12 cellular contexts compared by ENCODE assay signal in the genomic region with DNA sequence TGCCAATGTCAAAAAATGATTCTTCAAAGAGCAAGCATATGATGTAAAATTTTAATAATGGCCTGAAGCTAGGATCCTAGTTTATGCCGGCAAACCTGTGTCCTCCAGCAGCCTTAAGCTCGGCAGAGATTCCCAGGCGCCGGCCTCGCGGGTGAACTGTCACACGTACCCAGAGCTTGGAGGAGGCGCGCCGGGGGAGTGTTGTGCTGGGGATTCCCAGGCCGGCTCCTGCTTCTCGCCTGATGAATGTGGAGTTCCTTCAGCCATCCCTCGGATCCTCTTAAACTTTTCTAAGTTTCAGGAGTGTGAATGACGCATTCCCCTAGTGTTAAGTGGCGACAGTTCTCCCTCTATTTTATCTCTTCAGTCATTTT. TPM values are rescaled to one million over a fixed set of nuclear protein-coding genes. Genes with fewer than 3 reads are reported as not detected.
DNase-seq lines count a peak whose midpoint lies in the region; ATAC-seq and TF ChIP-seq lines count a peak whose summit lies in the region.
"Had no signal": no experiment of that assay in that cellular context is flagged by ENCODE, and none has a peak within 500 bp of the region (broad histone marks: within the 10 kb centered on the region; RNA-seq: fewer than 3 reads in every experiment).

No MANE protein-coding gene starts in this region.

- peaks cover 66% of the 10 kb centered on the region for H3K27me3 Mint-ChIP-seq in endodermal cell (ENCODE audit: insufficient read depth)

- H2BK5ac ChIP-seq in neuronal stem cell (ENCODE audit: low read length), result no peak overlapping the region

- peak overlapping the region; percentile 60; the same call in 1 of the 2 replicates for H3K27ac ChIP-seq in HEK293 (ENCODE audit: extremely low read depth, low read depth, low read length)
- no peak overlapping the region for H3K27ac ChIP-seq in endodermal cell (ENCODE audit: low read depth, low read length)
- no peak overlapping the region for H3K27ac ChIP-seq in neuronal stem cell (replicated peaks; ENCODE audit: low read length)
- H3K27ac ChIP-seq: RWPE1, tibial nerve had no signal

- no peak overlapping the region for H4K8ac ChIP-seq in neuronal stem cell (ENCODE audit: low read depth, low read length)

- peak overlapping the region; percentile 88 for H3K4me2 ChIP-seq in neuronal stem cell (ENCODE audit: insufficient read depth, low read length, poor library complexity, severe bottlenecking)

- 21 to 22% methylated on average over 6 to 15 of the region's 15 CpGs for WGBS in endodermal cell (ENCODE audit: insufficient coverage in 1 of 2, insufficient read length in 1 of 2), 2 experiments
- WGBS in neuronal stem cell (ENCODE audit: extremely low coverage in 2 of 2, insufficient read length in 2 of 2, insufficient replicate concordance in 1 of 2), 2 donors, result no CpG with 5 or more reads among the region's 15 CpGs

- no peaks in the 10 kb centered on the region for H3K79me1 ChIP-seq in neuronal stem cell (ENCODE audit: low read depth, low read length)

- H3K27ac Mint-ChIP-seq in endodermal cell, result peak overlapping the region; percentile 8

- H3K36me3 Mint-ChIP-seq in endodermal cell (ENCODE audit: low read depth), result no peaks in the 10 kb centered on the region

- H3K4me1 ChIP-seq in HEK293 (ENCODE audit: control insufficient read depth, insufficient read depth, low read length), result peaks cover 5% of the 10 kb centered on the region; the same call in 1 of the 2 replicates
- no peaks in the 10 kb centered on the region for H3K4me1 ChIP-seq in endodermal cell (ENCODE audit: control insufficient read depth, insufficient read depth, low read length)
- H3K4me1 ChIP-seq in neuronal stem cell (ENCODE audit: control insufficient read depth in 2 of 2, insufficient read depth in 1 of 2, low read depth in 1 of 2, low read length in 2 of 2), result peaks cover 3 to 16% of the 10 kb centered on the region in 2 donors

- no peak overlapping the region for H3K4ac ChIP-seq in neuronal stem cell (ENCODE audit: low read length)

- no peak overlapping the region for H2BK12ac ChIP-seq in neuronal stem cell (ENCODE audit: low read length)

- H3K9me3 Mint-ChIP-seq in endodermal cell, result no peaks in the 10 kb centered on the region

- peaks cover 5% of the 10 kb centered on the region for H3K4me1 Mint-ChIP-seq in endodermal cell

- H3K14ac ChIP-seq in neuronal stem cell (ENCODE audit: low read length), result no peak overlapping the region

- no peak overlapping the region for H3K18ac ChIP-seq in neuronal stem cell (ENCODE audit: low read length)

- H2AFZ ChIP-seq in neuronal stem cell (ENCODE audit: low read length), result peak overlapping the region; percentile 93

- H3K4me3 ChIP-seq in HEK293 (ENCODE audit: low read depth, low read length) (no peak overlapping the region), endodermal cell (ENCODE audit: low read length) (no peak overlapping the region), neuronal stem cell (ENCODE audit: low read length in 2 of 2) (peak overlapping the region in 1 of 2 donors; percentile 76)
- H3K4me3 ChIP-seq: lung had no signal

- no peak overlapping the region for H2BK15ac ChIP-seq in neuronal stem cell (ENCODE audit: low read length)

- no peak overlapping the region for H4K91ac ChIP-seq in neuronal stem cell (ENCODE audit: low read depth, low read length, poor library complexity)

- peak overlapping the region; percentile 62 for H3K4me3 Mint-ChIP-seq in endodermal cell

- peaks cover 55% of the 10 kb centered on the region for H3K27me3 ChIP-seq in endodermal cell (ENCODE audit: control insufficient read depth, insufficient read depth, low read length, poor library complexity, severe bottlenecking)
- peaks cover 5 to 56% (median 42%) of the 10 kb centered on the region in 3 experiments for H3K27me3 ChIP-seq in neuronal stem cell (ENCODE audit: control insufficient read depth in 3 of 3, insufficient read depth in 3 of 3, low read depth in 1 of 3, low read length in 3 of 3)

- ATAC-seq in HG03025 (IDR thresholded peaks at IDR 0.05; ENCODE audit: low FRiP score, unreplicated experiment), result no peak
- no peak for ATAC-seq in GM19324 (IDR thresholded peaks at IDR 0.05; ENCODE audit: low FRiP score, unreplicated experiment)

- H2BK120ac ChIP-seq in neuronal stem cell (ENCODE audit: low read depth, low read length), result no peak overlapping the region

- no peaks in the 10 kb centered on the region for H3K9me3 ChIP-seq in HEK293 (ENCODE audit: control insufficient read depth, insufficient read depth, low read depth, low read length)
- peaks cover 27% of the 10 kb centered on the region for H3K9me3 ChIP-seq in endodermal cell (ENCODE audit: control insufficient read depth, low read length)
- peaks cover 5 to 10% of the 10 kb centered on the region in 2 donors for H3K9me3 ChIP-seq in neuronal stem cell (replicated peaks in 1 of 2; ENCODE audit: control insufficient read depth in 2 of 2, insufficient read depth in 1 of 2, low read depth in 1 of 2, low read length in 2 of 2)

- CTCF ChIA-PET in HEK293 (lab: Yijun Ruan, JAX), result interaction anchor here (0.6 to 1.7 kb wide), 7 partner anchors 53 to 1216 kb away, joined by 3 to 8 read pairs (median 3); no protein-coding TSS in a partner anchor

- no peaks in the 10 kb centered on the region for H3K36me3 ChIP-seq in HEK293 (ENCODE audit: control insufficient read depth in 2 of 2, insufficient read depth in 1 of 2, low read length in 2 of 2)
- H3K36me3 ChIP-seq in endodermal cell (ENCODE audit: control insufficient read depth, insufficient read depth, low read length), result no peaks in the 10 kb centered on the region
- H3K36me3 ChIP-seq in neuronal stem cell (replicated peaks in 1 of 2; ENCODE audit: control insufficient read depth in 2 of 2, insufficient read depth in 2 of 2, low read length in 2 of 2), result no peaks in the 10 kb centered on the region
- H3K36me3 ChIP-seq: tibial nerve had no signal

- H3K9ac ChIP-seq in endodermal cell (ENCODE audit: extremely low read depth, low read length, poor library complexity, severe bottlenecking), result no peak overlapping the region
- H3K9ac ChIP-seq in neuronal stem cell (ENCODE audit: low read depth, low read length, poor library complexity), result no peak overlapping the region

- DNase-seq in activated CD8-positive, alpha-beta memory T cell treated with anti-CD3 and anti-CD28 coated beads for 24 hours, result peak; percentile 56
- DNase-seq in activated CD8-positive, alpha-beta memory T cell treated with anti-CD3 and anti-CD28 coated beads, Interleukin-2, amount 50 U/mL, for 4 hours, result no peak
- DNase-seq in endodermal cell, result peak; percentile 89
- DNase-seq in neuronal stem cell (ENCODE audit: low spot score), result no peak
- no peak for DNase-seq in NCI-H510A (lab: John Stamatoyannopoulos, UW)
- DNase-seq: GDM1 had no signal

- TF ChIP-seq CTCF in HEK293 (tag by site-specific recombination; IDR thresholded peaks at IDR 0.05) (no peak), endodermal cell (conservative IDR thresholded peaks at IDR 0.05) (no peak)

- no peak overlapping the region for H2AK5ac ChIP-seq in neuronal stem cell (ENCODE audit: low read depth, low read length)

- no peak overlapping the region for H3K23ac ChIP-seq in neuronal stem cell (ENCODE audit: low read depth, low read length, poor library complexity)

- POLR2A ChIA-PET in HEK293 (lab: Yijun Ruan, JAX), result interaction anchor here (1.4 kb wide), 1 partner anchor 19 kb away, joined by 10 read pairs; a partner anchor contains a TSS

TF ChIP-seq in HEK293, 187 proteins besides CTCF, POLR2A, EP300 and RAD21:
- no peak for TF ChIP-seq ZFP69B (tag by site-specific recombination; IDR thresholded peaks at IDR 0.05)
- peak; percentile 63 for TF ChIP-seq ZNF10 (tag by site-specific recombination; IDR thresholded peaks at IDR 0.05)
- no peak for TF ChIP-seq ZNF626 (tag by site-specific recombination; IDR thresholded peaks at IDR 0.05)
- no peak for TF ChIP-seq ZNF138 (tag by site-specific recombination; IDR thresholded peaks at IDR 0.05; ENCODE audit: borderline replicate concordance)

RNA-seq across cellular contexts. Expression of a gene that starts 19.1 kb away (rescaled TPM):
- total RNA-seq in endodermal cell, result 10 to 100 TPM; 17.0 to 40.4 TPM
- 14.7 TPM for polyA plus RNA-seq in endodermal cell (2013, experiment 1 of 2)
- polyA plus RNA-seq in endodermal cell (2013, experiment 2 of 2), result 18.4 TPM
- polyA plus RNA-seq in neuronal stem cell (2013, experiment 1 of 2), result 2.0 TPM
- polyA plus RNA-seq in neuronal stem cell (2013, experiment 2 of 2), result 2.0 TPM

RNA-seq across cellular contexts. Expression of a gene that starts 36.7 kb away (rescaled TPM):
- total RNA-seq in endodermal cell, result 10 to 100 TPM; 10.4 to 37.0 TPM
- 8.8 TPM for polyA plus RNA-seq in endodermal cell (2013, experiment 1 of 2)
- polyA plus RNA-seq in endodermal cell (2013, experiment 2 of 2), result 8.0 TPM
- 1.1 TPM for polyA plus RNA-seq in neuronal stem cell (2013, experiment 1 of 2)
- 0.89 TPM for polyA plus RNA-seq in neuronal stem cell (2013, experiment 2 of 2)

Comparison
In these comparisons a context has a peak if more than half of its experiments do, and no peak if none do; other contexts are left out.
1. DNase-seq: peak in activated CD8-positive, alpha-beta memory T cell treated with anti-CD3 and anti-CD28 coated beads for 24 hours (single experiment) and endodermal cell (single experiment); none in activated CD8-positive, alpha-beta memory T cell treated with anti-CD3 and anti-CD28 coated beads, Interleukin-2, amount 50 U/mL, for 4 hours (single experiment), neuronal stem cell (single experiment) and NCI-H510A (single experiment).